In genomic region chrX:96481831-96482230, GRCh38 we compare ENCODE assay signal across 28 cellular contexts.
"Had no signal": no experiment of that assay in that cellular context is flagged by ENCODE, and none has a peak within 500 bp of the region (broad histone marks: within the 10 kb centered on the region; RNA-seq: fewer than 3 reads in every experiment).

No MANE protein-coding gene starts in this region.

- H3K27ac ChIP-seq: brain microvascular endothelial cell, coronary artery, dorsolateral prefrontal cortex, VCaP had no signal

- H3K4me1 Mint-ChIP-seq: activated CD4-positive, alpha-beta memory T cell treated with anti-CD3 and anti-CD28 coated beads, Interleukin-2, amount 10 ng/mL, durations not matched to agents 7 days and 5 days; activated CD4-positive, alpha-beta T cell treated with anti-CD3 and anti-CD28 coated beads, Interleukin-2, amount 10 ng/mL, durations not matched to agents 7 days and 5 days; activated T-helper 17 cell treated with anti-CD3 and anti-CD28 coated beads, Interleukin-2, amount 50 U/mL, for 72 hours; central memory CD8-positive, alpha-beta T cell had no signal

- H3K36me3 ChIP-seq: brain microvascular endothelial cell had no signal

- H3K27me3 Mint-ChIP-seq: activated CD4-positive, alpha-beta memory T cell treated with anti-CD3 and anti-CD28 coated beads, Interleukin-2, amount 10 ng/mL, durations not matched to agents 7 days and 5 days; activated CD4-positive, alpha-beta T cell treated with anti-CD3 and anti-CD28 coated beads, Interleukin-2, amount 10 ng/mL, durations not matched to agents 7 days and 5 days; activated naive CD8-positive, alpha-beta T cell; activated T-helper 17 cell treated with anti-CD3 and anti-CD28 coated beads, Interleukin-2, amount 50 U/mL, for 72 hours; central memory CD8-positive, alpha-beta T cell; dendritic cell treated with granulocyte-macrophage colony-stimulating factor and Interleukin-4, amounts not matched to agents 40 ng/mL and 50 ng/mL, for 4 days had no signal

- DNase-seq: activated CD4-positive, alpha-beta memory T cell treated with anti-CD3 and anti-CD28 coated beads, Interleukin-2, amount 10 ng/mL, durations not matched to agents 7 days and 5 days; activated CD4-positive, alpha-beta T cell treated with anti-CD3 and anti-CD28 coated beads for 1 hour; activated CD4-positive, alpha-beta T cell treated with anti-CD3 and anti-CD28 coated beads for 4 hours; activated CD4-positive, alpha-beta T cell treated with anti-CD3 and anti-CD28 coated beads, Interleukin-2, amount 10 ng/mL, durations not matched to agents 7 days and 5 days; activated CD4-positive, alpha-beta T cell treated with anti-CD3 and anti-CD28 coated beads, Interleukin-2, amount 50 U/mL, for 4 hours; activated CD8-positive, alpha-beta memory T cell treated with anti-CD3 and anti-CD28 coated beads for 24 hours; activated effector memory CD4-positive, alpha-beta T cell treated with Interleukin-2 at 50 U/mL for 16 hours; activated gamma-delta T cell treated with Interleukin-2 at 50 U/mL for 16 hours; activated naive CD4-positive, alpha-beta T cell treated with anti-CD3 and anti-CD28 coated beads, Interleukin-2, amount 50 U/mL, for 16 hours; activated naive CD4-positive, alpha-beta T cell treated with Interleukin-2 at 50 U/mL for 16 hours; activated T-cell treated with anti-CD3 and anti-CD28 coated beads, Interleukin-2, amount 50 U/mL, for 4 hours; amniotic stem cell; anterior cingulate cortex; brain microvascular endothelial cell; dorsolateral prefrontal cortex; effector memory CD4-positive, alpha-beta T cell; endodermal cell; foreskin fibroblast; head of caudate nucleus; T-helper 2 cell had no signal

- H3K27me3 ChIP-seq: brain microvascular endothelial cell had no signal

- H3K36me3 Mint-ChIP-seq: activated naive CD8-positive, alpha-beta T cell; WTC11 had no signal

- H3K4me3 Mint-ChIP-seq: activated CD4-positive, alpha-beta memory T cell treated with anti-CD3 and anti-CD28 coated beads, Interleukin-2, amount 10 ng/mL, durations not matched to agents 7 days and 5 days; activated CD4-positive, alpha-beta T cell treated with anti-CD3 and anti-CD28 coated beads, Interleukin-2, amount 10 ng/mL, durations not matched to agents 7 days and 5 days; activated naive CD8-positive, alpha-beta T cell; activated T-cell treated with anti-CD3 and anti-CD28 coated beads, Interleukin-2, amount 50 U/mL, for 4 hours; activated T-helper 17 cell treated with anti-CD3 and anti-CD28 coated beads, Interleukin-2, amount 50 U/mL, for 72 hours; central memory CD8-positive, alpha-beta T cell; dendritic cell treated with granulocyte-macrophage colony-stimulating factor and Interleukin-4, amounts not matched to agents 40 ng/mL and 50 ng/mL, for 4 days; endodermal cell; WTC11 had no signal

- H3K9me3 Mint-ChIP-seq: activated CD4-positive, alpha-beta memory T cell treated with anti-CD3 and anti-CD28 coated beads, Interleukin-2, amount 10 ng/mL, durations not matched to agents 7 days and 5 days; activated CD4-positive, alpha-beta T cell treated with anti-CD3 and anti-CD28 coated beads, Interleukin-2, amount 10 ng/mL, durations not matched to agents 7 days and 5 days; activated T-cell treated with anti-CD3 and anti-CD28 coated beads, Interleukin-2, amount 50 U/mL, for 4 hours; activated T-helper 17 cell treated with anti-CD3 and anti-CD28 coated beads, Interleukin-2, amount 50 U/mL, for 72 hours; central memory CD8-positive, alpha-beta T cell; dendritic cell treated with granulocyte-macrophage colony-stimulating factor and Interleukin-4, amounts not matched to agents 40 ng/mL and 50 ng/mL, for 4 days had no signal

- H3K27ac Mint-ChIP-seq: activated CD4-positive, alpha-beta memory T cell treated with anti-CD3 and anti-CD28 coated beads, Interleukin-2, amount 10 ng/mL, durations not matched to agents 7 days and 5 days; activated CD4-positive, alpha-beta T cell treated with anti-CD3 and anti-CD28 coated beads, Interleukin-2, amount 10 ng/mL, durations not matched to agents 7 days and 5 days; activated naive CD8-positive, alpha-beta T cell; activated T-helper 17 cell treated with anti-CD3 and anti-CD28 coated beads, Interleukin-2, amount 50 U/mL, for 72 hours; dendritic cell treated with granulocyte-macrophage colony-stimulating factor and Interleukin-4, amounts not matched to agents 40 ng/mL and 50 ng/mL, for 4 days; endodermal cell; WTC11 had no signal

- ATAC-seq: activated T-cell treated with anti-CD3 and anti-CD28 coated beads, Interleukin-2, amount 50 U/mL, for 4 hours; activated T-helper 17 cell treated with anti-CD3 and anti-CD28 coated beads, Interleukin-2, amount 50 U/mL, for 72 hours; esophagus mucosa; WTC11 had no signal

- H3K4me3 ChIP-seq: coronary artery, dorsolateral prefrontal cortex had no signal
